Comparison of ENCODE assay signal across 8 cellular contexts in genomic region chr4:176340871-176341685, GRCh38. TPM values are rescaled to one million over a fixed set of nuclear protein-coding genes. Genes with fewer than 3 reads are reported as not detected.
DNase-seq lines count a peak whose midpoint lies in the region; ATAC-seq, FAIRE-seq and TF ChIP-seq lines count a peak whose summit lies in the region.

No MANE protein-coding gene starts in this region.

- POLR2A ChIA-PET in GM12878 (lab: Charles Lee), result no interaction called here

- no peaks in the 10 kb centered on the region for H3K9me2 ChIP-seq in GM23248 (ENCODE audit: insufficient read depth)

- CTCF ChIA-PET in GM12878 (lab: Yijun Ruan, JAX), result interaction anchor here (0.5 to 4.3 kb wide), 35 partner anchors 9 to 1577 kb away, joined by 3 to 27 read pairs (median 4); partner anchors contain the start of gene SPATA4

- H3K27ac ChIP-seq in GM23248, result 0 out of 2 replicates have a peak overlapping the region, but pooled peaks have one; percentile 8
- H3K27ac ChIP-seq in GM12878 (ENCODE audit: control insufficient read depth, insufficient read depth), result no peak overlapping the region
- no peak overlapping the region for H3K27ac ChIP-seq in testis

- no peaks in the 10 kb centered on the region for H4K20me1 ChIP-seq in GM23248 (ENCODE audit: insufficient read depth)
- H4K20me1 ChIP-seq in GM12878 (ENCODE audit: control insufficient read depth, insufficient read depth), result peaks cover 2% of the 10 kb centered on the region

- H3F3A ChIP-seq in GM23248 (ENCODE audit: insufficient read depth), result peaks cover 41% of the 10 kb centered on the region

- H3K9me3 ChIP-seq in GM23248 (ENCODE audit: low read depth) (no peaks in the 10 kb centered on the region), GM12878 (replicated peaks; ENCODE audit: control insufficient read depth, insufficient read depth, low read length) (peaks cover 16% of the 10 kb centered on the region; the same call in 2 of the 3 replicates), testis (no peaks in the 10 kb centered on the region)

- H2AFZ ChIP-seq in GM23248 (peak overlapping the region; percentile 36), GM12878 (ENCODE audit: control insufficient read depth, low read depth, low read length) (no peak overlapping the region)

- WGBS in GM23248 (ENCODE audit: low coverage in 1 of 2, low lambda C conversion rate in 2 of 2, missing lambda C conversion rate in 2 of 2), 2 experiments, result 32 to 37% methylated on average over 8 of the region's 8 CpGs
- WGBS in GM12878 (ENCODE audit: insufficient coverage, insufficient replicate concordance, low lambda C conversion rate, missing lambda C conversion rate), result 57% methylated on average over 8 of the region's 8 CpGs
- WGBS in testis, 2 donors, result 47 to 55% methylated on average over 8 of the region's 8 CpGs

- ATAC-seq in GM12878, result peak; percentile 76
- no peak for ATAC-seq in HG03097 (IDR thresholded peaks at IDR 0.05; ENCODE audit: low FRiP score, unreplicated experiment)

- TF ChIP-seq POLR2A in GM12878 (IDR thresholded peaks at IDR 0.05; ENCODE audit: low read depth, low read length) (no peak), testis (IDR thresholded peaks at IDR 0.05) (no peak)

- DNase-seq in NCI-H2081 (lab: John Stamatoyannopoulos, UW), result peak; percentile 4 to 46
- no peak for DNase-seq in NCI-H2081 treated with DMSO at 0.1 percent for 48 hours (lab: John Stamatoyannopoulos, UW)
- DNase-seq in GM23248, result peak; percentile 72
- peak; percentile 35 for DNase-seq in NCI-H1105 treated with DMSO at 0.1 percent for 48 hours (lab: John Stamatoyannopoulos, UW)
- DNase-seq in GM12878 (ENCODE audit: low read depth, low spot score), result no peak
- DNase-seq in testis, result peak; percentile 21

- in situ Hi-C loops in GM23248 (cut with MboI) (no loop called here), GM12878 (cut with MboI) (loop anchor here (25.0 kb wide), 2 partner anchors 304 to 779 kb away; no protein-coding TSS in a partner anchor)

- no peaks in the 10 kb centered on the region for H3K27me3 ChIP-seq in GM23248 (replicated peaks; ENCODE audit: insufficient read depth)
- H3K27me3 ChIP-seq in GM12878 (replicated peaks in 1 of 2; ENCODE audit: control insufficient read depth in 2 of 2, insufficient read depth in 2 of 2, low read length in 1 of 2), result no peaks in the 10 kb centered on the region
- H3K27me3 ChIP-seq in testis, result no peaks in the 10 kb centered on the region

- no peak for TF ChIP-seq EP300 in GM12878 (IDR thresholded peaks at IDR 0.05; ENCODE audit: borderline replicate concordance in 1 of 2, control insufficient read depth in 1 of 2, low read depth in 2 of 2, low read length in 2 of 2)

- BruUV-seq in GM12878 (replicated peaks; lab: Mats Ljungman, UMichigan), result no TSS peak

- peak overlapping the region; percentile 23 for H3K9ac ChIP-seq in GM23248
- H3K9ac ChIP-seq in GM12878 (ENCODE audit: control insufficient read depth, insufficient read depth, low read length), result no peak overlapping the region

- H3K4me1 ChIP-seq in GM23248 (ENCODE audit: insufficient read depth) (peaks cover 19% of the 10 kb centered on the region), GM12878 (ENCODE audit: control insufficient read depth, insufficient read depth, low read length) (no peaks in the 10 kb centered on the region), testis (no peaks in the 10 kb centered on the region)

- H3K4me3 ChIP-seq in GM23248 (peak overlapping the region; percentile 34), GM12878 (no peak overlapping the region), testis (no peak overlapping the region)

- intact Hi-C loops in GM12878 (cut with micrococcal nuclease; ENCODE audit: unreplicated experiment), result loop anchor here (1.0 to 5.0 kb wide), 5 partner anchors 191 to 779 kb away; no protein-coding TSS in a partner anchor
- intact Hi-C loops in testis (cut with DNase I; ENCODE audit: low total_unique reads), result loop anchor here (5.0 kb wide), 1 partner anchor 304 kb away; no protein-coding TSS in a partner anchor

- H3K4me2 ChIP-seq in GM23248 (ENCODE audit: unreplicated experiment) (peak overlapping the region; percentile 46), GM12878 (ENCODE audit: control insufficient read depth, insufficient read depth) (no peak overlapping the region)

- H3K36me3 ChIP-seq in GM23248 (ENCODE audit: low read depth), result no peaks in the 10 kb centered on the region
- H3K36me3 ChIP-seq in GM12878 (ENCODE audit: control insufficient read depth in 2 of 2, insufficient read depth in 2 of 2, low read length in 1 of 2), result peaks cover 0 to 3% of the 10 kb centered on the region in 2 experiments; a peak in 1 of 4 replicates
- no peaks in the 10 kb centered on the region for H3K36me3 ChIP-seq in testis (ENCODE audit: low read depth, missing control alignments)

- SMC1A ChIA-PET in GM12878 (lab: Charles Lee; ENCODE audit: uncharacterized antibody, unreplicated experiment), result interaction anchor here (0.6 to 5.6 kb wide), 18 partner anchors 8 to 394 kb away, joined by 3 to 36 read pairs (median 4); partner anchors contain the start of gene SPATA4

- RAD21 ChIA-PET in GM12878 (lab: Charles Lee; ENCODE audit: unreplicated experiment), result interaction anchor here (0.6 to 2.5 kb wide), 21 partner anchors 9 to 1577 kb away, joined by 3 to 16 read pairs (median 4); no protein-coding TSS in a partner anchor

- FAIRE-seq in GM12878 (lab: Jason Lieb, UNC) (no peak), islet of Langerhans (lab: Jason Lieb, UNC) (peak; percentile 97)

- TF ChIP-seq RAD21 in GM12878 (IDR thresholded peaks at IDR 0.05; ENCODE audit: insufficient read depth, low read depth, low read length), result peak; percentile 86

- peak; percentile 50 to 74 (median 55); a peak in 5 of 6 replicates for TF ChIP-seq CTCF in GM12878 (IDR thresholded peaks at IDR 0.05 in 2 of 3, conservative IDR thresholded peaks at IDR 0.05 in 1 of 3; ENCODE audit: control insufficient read depth in 2 of 3, extremely low read depth in 1 of 3, insufficient read depth in 1 of 3, low read depth in 3 of 3, low read length in 3 of 3)
- TF ChIP-seq CTCF in testis (IDR thresholded peaks at IDR 0.05), result peak in 1 of 3 experiments; percentile 12

- H3K79me2 ChIP-seq in GM23248 (ENCODE audit: insufficient read depth) (peaks cover 23% of the 10 kb centered on the region), GM12878 (ENCODE audit: control insufficient read depth, insufficient read depth, low read length) (no peaks in the 10 kb centered on the region)

TF ChIP-seq in GM12878, 131 proteins besides CTCF, POLR2A, EP300 and RAD21:
- no peak for TF ChIP-seq TBL1XR1 (IDR thresholded peaks at IDR 0.05; ENCODE audit: low read depth, low read length)
- peak; percentile 87 for TF ChIP-seq SMC3 (IDR thresholded peaks at IDR 0.05; ENCODE audit: borderline replicate concordance, low read length)
- TF ChIP-seq NBN (IDR thresholded peaks at IDR 0.05), result no peak
- peak; percentile 93 for TF ChIP-seq ZNF384 (IDR thresholded peaks at IDR 0.05; ENCODE audit: borderline replicate concordance, low read depth, low read length)

RNA-seq across cellular contexts. Expression of gene SPCS3, which starts 21.3 kb away (rescaled TPM):
- total RNA-seq in GM23248 (2014; rRNA removed; shearing (Covaris generic)), result 80.4 and 84.4 TPM in 2 replicates
- 108 and 113 TPM in 2 replicates for polyA plus RNA-seq in GM23248 (2016; fragmentation: Nextera tagmentation; extraction: Ambion mirVana)
- total RNA-seq in GM12878 (2013; cell fraction: nucleolus; rRNA removed), result 114 and 123 TPM in 2 replicates
- 83.4 and 92.6 TPM in 2 replicates for total RNA-seq in GM12878 (2014; rRNA removed)
- 112 and 113 TPM in 2 replicates for total RNA-seq in GM12878 (2014; rRNA removed; fragmentation: Illumina TruSeq; extraction: Trizol)
- total RNA-seq in GM12878 (2021), result 144 and 151 TPM in 2 replicates
- polyA plus RNA-seq in GM12878 (2011; ENCODE audit: low read depth), result 34.6 TPM
- polyA plus RNA-seq in GM12878 (2011; rRNA removed), result 50.0 and 79.6 TPM in 2 replicates
- 19.2 and 19.8 TPM in 2 replicates for polyA plus RNA-seq in GM12878 (2011; cell fraction: cytosol; rRNA removed)
- 33.6 and 34.1 TPM in 2 replicates for polyA plus RNA-seq in GM12878 (2011; cell fraction: nucleus; rRNA removed)
- polyA plus RNA-seq in GM12878 (2012), result 44.5 and 53.0 TPM in 2 replicates
- polyA plus RNA-seq in GM12878 (2014; fragmentation: Illumina TruSeq; extraction: Trizol), result 69.4 and 87.6 TPM in 2 replicates
- 10 to 100 TPM; 50.6 to 53.4 TPM for polyA plus RNA-seq in GM12878 (2014; fragmentation: Nextera tagmentation; extraction: Ambion mirVana)
- 61.6 and 74.4 TPM in 2 replicates for polyA plus RNA-seq in GM12878 (2014; rRNA removed)
- 100 to 1,000 TPM; 114 to 124 TPM for polyA plus RNA-seq in GM12878 (2016; fragmentation: Nextera tagmentation; extraction: Ambion mirVana)
- polyA minus RNA-seq in GM12878 (2011; rRNA and poly(A)+ RNA removed), result 26.3 and 26.6 TPM in 2 replicates
- polyA minus RNA-seq in GM12878 (2011; cell fraction: cytosol; rRNA and poly(A)+ RNA removed), result 18.4 TPM in 2 replicates
- 45.9 and 79.7 TPM in 2 replicates for polyA minus RNA-seq in GM12878 (2011; cell fraction: nucleus; rRNA and poly(A)+ RNA removed)
- total RNA-seq in testis, result 10 to 100 TPM; 26.6 to 30.2 TPM
- 29.2 TPM for polyA plus RNA-seq in testis (ENCODE audit: insufficient read depth, low read depth, low replicate concordance)

Comparison
In these comparisons a context has a peak if more than half of its experiments do, and no peak if none do; other contexts are left out.
1. DNase-seq: peak in NCI-H2081 (2 of 2), GM23248 (single experiment), NCI-H1105 treated with DMSO at 0.1 percent for 48 hours (single experiment) and testis (single experiment); none in NCI-H2081 treated with DMSO at 0.1 percent for 48 hours (single experiment) and GM12878 (single experiment).